In genomic region chr19:16076958-16077611, GRCh38 we compare ENCODE assay signal across 1 cellular context.
TF ChIP-seq lines count a peak whose summit lies in the region.

No MANE protein-coding gene starts in this region.

TF ChIP-seq in HCT116, 20 proteins besides CTCF, POLR2A, EP300 and RAD21 (continued from another document):
- no peak for TF ChIP-seq REST (IDR thresholded peaks at IDR 0.05; ENCODE audit: low read depth)
- no peak for TF ChIP-seq CEBPB (IDR thresholded peaks at IDR 0.05; ENCODE audit: low read depth)
- no peak for TF ChIP-seq CBX3 (IDR thresholded peaks at IDR 0.05; ENCODE audit: low read depth)
- no peak for TF ChIP-seq EZH2 (IDR thresholded peaks at IDR 0.05)
- TF ChIP-seq TCF7L2 (IDR thresholded peaks at IDR 0.05; ENCODE audit: borderline replicate concordance, extremely low read depth, insufficient read depth, insufficient read length): no peak
- TF ChIP-seq ELF1 (IDR thresholded peaks at IDR 0.05; ENCODE audit: borderline replicate concordance, low read depth): no peak
- TF ChIP-seq SIN3A (IDR thresholded peaks at IDR 0.05; ENCODE audit: low read depth): no peak
- TF ChIP-seq ZFX (IDR thresholded peaks at IDR 0.05): no peak
